ENCODE assay signal across 8 cellular contexts in the genomic region with DNA sequence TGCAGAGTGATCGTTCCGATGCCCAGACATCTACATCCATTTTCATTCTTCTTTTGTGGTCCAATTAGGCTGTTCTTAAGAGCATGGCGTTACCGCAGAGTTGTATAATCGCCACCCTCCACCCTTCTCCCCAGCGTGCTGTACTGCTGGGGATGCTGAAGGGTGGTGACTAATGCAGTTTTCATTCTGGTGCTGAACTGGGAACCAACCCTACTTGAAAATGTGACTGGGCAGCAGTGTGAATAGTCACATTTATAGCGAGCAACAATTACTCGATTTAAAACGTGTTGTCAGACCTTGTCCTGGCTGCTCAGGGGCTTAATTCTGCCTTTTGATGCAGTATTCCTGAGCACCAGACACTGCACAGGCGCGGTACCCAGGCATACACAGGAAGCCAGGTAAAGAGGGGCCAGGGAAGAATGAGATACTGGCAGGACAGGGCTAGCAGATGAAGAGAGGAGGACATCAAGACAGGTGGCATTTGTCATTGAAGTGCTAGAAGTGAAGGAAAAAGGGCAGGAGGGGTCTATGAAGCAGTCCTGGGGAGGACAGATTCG. TPM values are rescaled to one million over a fixed set of nuclear protein-coding genes. Genes with fewer than 3 reads are reported as not detected.
A peak's percentile ranks its signal among the peaks of the same experiment; 100 is the strongest.
DNase-seq lines count a peak whose midpoint lies in the region; ATAC-seq, FAIRE-seq and TF ChIP-seq lines count a peak whose summit lies in the region.

No MANE protein-coding gene starts in this region.

- H3K36me3 Mint-ChIP-seq in H9 (ENCODE audit: insufficient read depth in 1 of 3, low read depth in 3 of 3) (peaks cover 5 to 12% (median 11%) of the 10 kb centered on the region in 3 experiments; a peak in 5 of 7 replicates), brain (peaks cover 21% of the 10 kb centered on the region)
- peaks cover 0 to 18% of the 10 kb centered on the region in 2 donors for H3K36me3 Mint-ChIP-seq in stimulated activated naive B cell treated with anti-CD40 and anti-IgM and Interleukin-4, amounts not matched to agents 10 μg/mL and 1 μg/mL and 100 μg/mL, for 72 hours

- no peak overlapping the region for H3K4ac ChIP-seq in H9 (ENCODE audit: low read depth, low read length)

- H4K20me1 ChIP-seq in H9 (ENCODE audit: control insufficient read depth, insufficient read depth, insufficient read length), result no peaks in the 10 kb centered on the region
- H4K20me1 ChIP-seq in keratinocyte (ENCODE audit: control insufficient read depth, extremely low read depth, insufficient read depth, low read length), result no peaks in the 10 kb centered on the region

- H3K23me2 ChIP-seq in H9 (ENCODE audit: insufficient read length, low read depth, low read length, poor library complexity, severe bottlenecking), result peaks cover 5% of the 10 kb centered on the region

- H4K5ac ChIP-seq in H9 (ENCODE audit: insufficient read length, low read depth, low read length), result peak overlapping the region; percentile 58

- peaks cover 9% of the 10 kb centered on the region for H3K27me3 Mint-ChIP-seq in H9 (ENCODE audit: low read depth)
- H3K27me3 Mint-ChIP-seq in brain, result peaks cover 3% of the 10 kb centered on the region
- no peaks in the 10 kb centered on the region for H3K27me3 Mint-ChIP-seq in stimulated activated naive B cell treated with anti-CD40 and anti-IgM and Interleukin-4, amounts not matched to agents 10 μg/mL and 1 μg/mL and 100 μg/mL, for 72 hours

- no peak overlapping the region for H2AK5ac ChIP-seq in H9 (ENCODE audit: insufficient read length, low read length)

- peak overlapping the region; percentile 70 to 97 (median 95); a peak in 5 of 7 replicates for H3K27ac Mint-ChIP-seq in H9
- H3K27ac Mint-ChIP-seq in brain, result peak overlapping the region; percentile 93 to 98 (median 95)
- H3K27ac Mint-ChIP-seq in stimulated activated naive B cell treated with anti-CD40 and anti-IgM and Interleukin-4, amounts not matched to agents 10 μg/mL and 1 μg/mL and 100 μg/mL, for 72 hours, result peak overlapping the region; percentile 97

- H3K14ac ChIP-seq in H9 (ENCODE audit: insufficient read depth, low read length), result peak overlapping the region; percentile 58; the same call in 1 of the 2 replicates

- no peak overlapping the region for H2BK20ac ChIP-seq in H9 (ENCODE audit: low read depth, low read length, poor library complexity, severe bottlenecking)

- peak; percentile 43 for DNase-seq in DMS153 treated with DMSO at 0.1 percent for 48 hours (lab: John Stamatoyannopoulos, UW; ENCODE audit: unreplicated experiment)
- no peak for DNase-seq in DMS153 (lab: John Stamatoyannopoulos, UW)
- no peak for DNase-seq in H9
- DNase-seq in NCI-H2107 (lab: John Stamatoyannopoulos, UW), result peak; percentile 51
- peak; percentile 44 for DNase-seq in keratinocyte (ENCODE audit: low read depth, low spot score)
- no peak for DNase-seq in stimulated activated naive B cell treated with anti-CD40 and anti-IgM and Interleukin-4, amounts not matched to agents 10 μg/mL and 1 μg/mL and 100 μg/mL, for 72 hours
- no peak for DNase-seq in NCI-H1417 treated with DMSO at 0.1 percent for 48 hours (lab: John Stamatoyannopoulos, UW)

- H3K4me3 ChIP-seq in keratinocyte (ENCODE audit: control insufficient read depth in 2 of 3, extremely low read depth in 1 of 3, insufficient read depth in 2 of 3, low read depth in 1 of 3, low read length in 3 of 3), result peak overlapping the region; percentile 65 to 89 (median 81)

- peaks cover 3% of the 10 kb centered on the region for H3K9me1 ChIP-seq in keratinocyte (ENCODE audit: control insufficient read depth, extremely low read depth, insufficient read depth, low read length)

- H3K4me2 ChIP-seq in H9 (ENCODE audit: insufficient read depth, insufficient read length, low read length) (peak overlapping the region; percentile 97), keratinocyte (ENCODE audit: control insufficient read depth, extremely low read depth, insufficient read depth, low read depth, low read length) (peak overlapping the region; percentile 84)

- H3K4me1 Mint-ChIP-seq in H9 (peaks cover 34 to 36% of the 10 kb centered on the region in 2 experiments), brain (peaks cover 76% of the 10 kb centered on the region)
- peaks cover 22 to 40% of the 10 kb centered on the region in 2 donors for H3K4me1 Mint-ChIP-seq in stimulated activated naive B cell treated with anti-CD40 and anti-IgM and Interleukin-4, amounts not matched to agents 10 μg/mL and 1 μg/mL and 100 μg/mL, for 72 hours

- H4K8ac ChIP-seq in H9 (replicated peaks; ENCODE audit: insufficient read length, low read depth, low read length), result no peak overlapping the region

- no peak for TF ChIP-seq CTCF in H9 (conservative IDR thresholded peaks at IDR 0.05)
- no peak for TF ChIP-seq CTCF in brain (conservative IDR thresholded peaks at IDR 0.05)
- no peak for TF ChIP-seq CTCF in keratinocyte (optimal IDR thresholded peaks at IDR 0.05 in 1 of 3, IDR thresholded peaks at IDR 0.05 in 1 of 3, conservative IDR thresholded peaks at IDR 0.05 in 1 of 3; ENCODE audit: extremely low read depth in 1 of 3, insufficient read depth in 2 of 3, low read length in 3 of 3)

- H3T11ph ChIP-seq in H9 (ENCODE audit: low read length), result no peak overlapping the region

- peak; percentile 46 for FAIRE-seq in keratinocyte (lab: Jason Lieb, UNC)

- no peak overlapping the region for H2BK15ac ChIP-seq in H9 (ENCODE audit: low read depth, low read length)

- peak overlapping the region; percentile 80 for H3K18ac ChIP-seq in H9 (ENCODE audit: insufficient read length, low read depth, low read length)

- H3K4me3 Mint-ChIP-seq in H9 (peak overlapping the region; percentile 88 to 95), brain (peak overlapping the region; percentile 92 to 94 (median 92))
- peak overlapping the region; percentile 89 to 90 for H3K4me3 Mint-ChIP-seq in stimulated activated naive B cell treated with anti-CD40 and anti-IgM and Interleukin-4, amounts not matched to agents 10 μg/mL and 1 μg/mL and 100 μg/mL, for 72 hours

- H2AFZ ChIP-seq in H9 (ENCODE audit: low read length) (no peak overlapping the region), keratinocyte (ENCODE audit: control insufficient read depth, low read length) (peak overlapping the region; percentile 93)

- peak overlapping the region; percentile 73 for H3K9ac ChIP-seq in H9 (ENCODE audit: extremely low read depth, insufficient read length, low read length)
- H3K9ac ChIP-seq in keratinocyte (ENCODE audit: control insufficient read depth, extremely low read depth, insufficient read depth, low read length), result peak overlapping the region; percentile 85

- no peaks in the 10 kb centered on the region for H3K27me3 ChIP-seq in H9 (ENCODE audit: insufficient read depth, low read length)
- H3K27me3 ChIP-seq in keratinocyte (ENCODE audit: control insufficient read depth, extremely low read depth, insufficient read depth, low read length), result no peaks in the 10 kb centered on the region

- H2BK12ac ChIP-seq in H9 (ENCODE audit: insufficient read length, low read depth, low read length), result no peak overlapping the region

- H3K79me2 ChIP-seq in H9 (ENCODE audit: insufficient read depth, low read length), result peaks cover 13% of the 10 kb centered on the region; the same call in 1 of the 2 replicates
- H3K79me2 ChIP-seq in keratinocyte (ENCODE audit: control insufficient read depth, insufficient read depth, low read length), result peaks cover 32% of the 10 kb centered on the region

- dilution Hi-C loops in keratinocyte (cut with MboI; ENCODE audit: extremely low pct_ligation_motif_present, low sequenced_read_pairs), result no loop called here

- H3K4me1 ChIP-seq in H9 (ENCODE audit: insufficient read depth, low read length) (no peaks in the 10 kb centered on the region; the same call in 1 of the 2 replicates), keratinocyte (ENCODE audit: control insufficient read depth, extremely low read depth, insufficient read depth, low read length) (peaks cover 10% of the 10 kb centered on the region)

- no peak overlapping the region for H2BK120ac ChIP-seq in H9 (ENCODE audit: low read depth, low read length, poor library complexity, severe bottlenecking)

- H4K91ac ChIP-seq in H9 (ENCODE audit: insufficient read length, low read depth, low read length), result no peak overlapping the region

- WGBS in H9 (ENCODE audit: extremely low coverage, insufficient read length, low lambda C conversion rate), result no CpG with 5 or more reads among the region's 12 CpGs

- peak overlapping the region; percentile 43 for H2BK5ac ChIP-seq in H9 (ENCODE audit: insufficient read length, low read length)

- peak overlapping the region; percentile 25 for H3K56ac ChIP-seq in H9 (ENCODE audit: insufficient read length, low read depth, low read length)

- no peaks in the 10 kb centered on the region for H3K9me3 ChIP-seq in H9 (ENCODE audit: control insufficient read depth, low read depth, low read length)
- no peaks in the 10 kb centered on the region for H3K9me3 ChIP-seq in keratinocyte (ENCODE audit: control insufficient read depth, low read depth, low read length)

- H3K9me3 Mint-ChIP-seq in H9 (no peaks in the 10 kb centered on the region), brain (no peaks in the 10 kb centered on the region)
- H3K9me3 Mint-ChIP-seq in stimulated activated naive B cell treated with anti-CD40 and anti-IgM and Interleukin-4, amounts not matched to agents 10 μg/mL and 1 μg/mL and 100 μg/mL, for 72 hours, result no peaks in the 10 kb centered on the region

- no peaks in the 10 kb centered on the region for H3K79me1 ChIP-seq in H9 (ENCODE audit: insufficient read depth, low read depth, low read length, poor library complexity, severe bottlenecking)

- peak; percentile 15 to 16 for ATAC-seq in stimulated activated naive B cell treated with anti-CD40 and anti-IgM and Interleukin-4, amounts not matched to agents 10 μg/mL and 1 μg/mL and 100 μg/mL, for 72 hours (replicated peaks)

- H3K36me3 ChIP-seq in keratinocyte (ENCODE audit: control insufficient read depth in 2 of 2, extremely low read depth in 1 of 2, insufficient read depth in 2 of 2, low read length in 2 of 2), result peaks cover 1 to 6% of the 10 kb centered on the region in 2 experiments

- no peak overlapping the region for H3K23ac ChIP-seq in H9 (ENCODE audit: insufficient read length, low read depth, low read length)

- no peak overlapping the region for H3K27ac ChIP-seq in H9 (ENCODE audit: insufficient read length, low read depth, low read length)
- peak overlapping the region; percentile 87 for H3K27ac ChIP-seq in keratinocyte (ENCODE audit: control insufficient read depth, insufficient read depth, low read length)

RNA-seq across cellular contexts. Expression of gene ISCA1, which starts 0.7 kb away (rescaled TPM):
- total RNA-seq in H9 (2021), result 32.0 and 33.3 TPM in 2 replicates
- 47.9 TPM for polyA plus RNA-seq in brain (ENCODE audit: insufficient read depth, low read depth, low replicate concordance)
- polyA plus RNA-seq in keratinocyte, result 25.1 to 37.4 TPM (median 25.2 TPM) in 3 replicates
- polyA plus RNA-seq in keratinocyte (2011; ENCODE audit: low read depth), result 3.5 TPM
- polyA plus RNA-seq in keratinocyte (2011; cell fraction: cytosol; rRNA removed), result 24.4 and 51.5 TPM in 2 replicates
- polyA plus RNA-seq in keratinocyte (2011; cell fraction: nucleus; rRNA removed), result 13.8 and 16.5 TPM in 2 replicates
- 18.1 and 21.4 TPM in 2 replicates for polyA plus RNA-seq in keratinocyte (2012; ENCODE audit: low replicate concordance)
- 4.9 to 19.1 TPM (median 10.6 TPM) in 3 replicates for polyA minus RNA-seq in keratinocyte
- 11.9 TPM for polyA minus RNA-seq in keratinocyte (2011; cell fraction: cytosol; rRNA and poly(A)+ RNA removed)
- polyA minus RNA-seq in keratinocyte (2011; cell fraction: nucleus; rRNA and poly(A)+ RNA removed), result 6.0 and 12.4 TPM in 2 replicates

RNA-seq across cellular contexts. Expression of gene C9orf153, which starts 23.6 kb away (rescaled TPM):
- 0.17 TPM in 1 of 2 replicates, not detected in the other for total RNA-seq in H9 (2021)
- polyA plus RNA-seq in brain (ENCODE audit: insufficient read depth, low read depth, low replicate concordance) (not detected), keratinocyte (0.05 to 0.09 TPM in 2 of 3 replicates, not detected in the other)
- polyA plus RNA-seq in keratinocyte (2011; ENCODE audit: low read depth), result 5.4 TPM
- polyA plus RNA-seq in keratinocyte (2011; cell fraction: cytosol; rRNA removed), result 0.11 TPM in 1 of 2 replicates, not detected in the other
- 0.25 and 0.32 TPM in 2 replicates for polyA plus RNA-seq in keratinocyte (2011; cell fraction: nucleus; rRNA removed)
- 0.17 and 0.83 TPM in 2 replicates for polyA plus RNA-seq in keratinocyte (2012; ENCODE audit: low replicate concordance)
- 0.73 to 0.96 TPM in 2 of 3 replicates, not detected in the other for polyA minus RNA-seq in keratinocyte
- polyA minus RNA-seq in keratinocyte (2011; cell fraction: cytosol; rRNA and poly(A)+ RNA removed), result not detected
- polyA minus RNA-seq in keratinocyte (2011; cell fraction: nucleus; rRNA and poly(A)+ RNA removed), result 0.54 and 0.74 TPM in 2 replicates

Comparison
In these comparisons a context has a peak if more than half of its experiments do, and no peak if none do; other contexts are left out.
1. DNase-seq: peak in DMS153 treated with DMSO at 0.1 percent for 48 hours (single experiment), NCI-H2107 (single experiment) and keratinocyte (single experiment); none in DMS153 (single experiment), H9 (single experiment), stimulated activated naive B cell treated with anti-CD40 and anti-IgM and Interleukin-4, amounts not matched to agents 10 μg/mL and 1 μg/mL and 100 μg/mL, for 72 hours (single experiment) and NCI-H1417 treated with DMSO at 0.1 percent for 48 hours (single experiment).
2. Peak in every context shown above with its lines, with median percentiles within 50 percentile points of each other: H3K27ac Mint-ChIP-seq and H3K4me3 Mint-ChIP-seq.